ENCODE assay signal across 8 cellular contexts in the genomic region with DNA sequence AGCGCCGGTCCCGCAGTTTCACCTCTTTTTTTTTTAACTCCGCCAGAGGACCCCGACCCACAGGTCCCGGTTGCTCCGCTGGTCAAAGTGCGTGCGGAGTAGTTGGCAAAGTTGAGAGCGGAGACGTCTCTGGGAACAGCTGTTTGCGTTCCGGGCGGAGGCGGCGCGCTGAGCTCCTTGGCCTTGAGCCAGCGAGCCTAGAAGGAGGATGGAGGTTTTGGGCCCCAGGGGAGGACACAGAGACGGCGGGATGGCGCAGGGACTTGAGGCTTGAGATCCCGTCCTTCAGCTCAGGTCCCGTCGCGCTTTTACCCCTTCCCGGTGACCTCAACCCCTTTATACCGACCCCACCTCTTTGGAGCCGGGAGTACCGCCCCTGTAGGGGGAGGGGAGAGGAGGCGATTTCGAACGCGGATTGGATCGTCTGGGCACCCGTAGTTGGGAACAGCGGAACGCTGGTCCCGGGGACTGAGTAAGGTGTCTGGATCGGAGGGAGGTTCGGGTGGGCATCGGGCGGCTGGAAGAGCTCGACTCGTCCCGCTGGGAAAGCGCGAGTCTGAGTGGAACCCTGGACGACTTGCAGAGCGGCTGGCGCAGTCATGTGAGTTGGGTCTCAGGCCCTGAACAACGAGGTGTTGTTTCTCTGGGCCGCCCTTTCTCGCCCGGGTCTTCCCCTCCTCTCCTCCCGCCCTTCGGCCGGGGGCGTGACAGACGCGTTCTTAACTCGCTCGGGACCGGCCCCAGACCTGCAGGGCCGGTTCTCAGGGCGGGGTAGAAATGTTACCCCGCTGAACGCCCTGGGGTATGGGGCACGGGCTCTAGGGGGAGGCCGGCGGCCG. TPM values are rescaled to one million over a fixed set of nuclear protein-coding genes. Genes with fewer than 3 reads are reported as not detected.
DNase-seq lines count a peak whose midpoint lies in the region; ATAC-seq, FAIRE-seq and TF ChIP-seq lines count a peak whose summit lies in the region.

Gene WBP4 (plus strand): TSS at position 435 of the 839 bp plus-strand sequence. CDS start 165 bp downstream, at position 600.

- H3K27ac Mint-ChIP-seq in T-helper 1 cell treated with Interleukin-12 subunit alpha and Interleukin-12 subunit beta and Interleukin-4 antibody, amounts not matched to agents 30 μg/mL and 1 μg/mL, for 36 hours = peak within 1 kb of the TSS; percentile 98

- no peak for FAIRE-seq in urothelium cell line (lab: Jason Lieb, UNC)

- H3K4me3 Mint-ChIP-seq in T-helper 1 cell treated with Interleukin-12 subunit alpha and Interleukin-12 subunit beta and Interleukin-4 antibody, amounts not matched to agents 30 μg/mL and 1 μg/mL, for 36 hours = peak within 1 kb of the TSS; percentile 98

- H3K36me3 Mint-ChIP-seq in T-helper 1 cell treated with Interleukin-12 subunit alpha and Interleukin-12 subunit beta and Interleukin-4 antibody, amounts not matched to agents 30 μg/mL and 1 μg/mL, for 36 hours (ENCODE audit: low read depth) = peaks cover 16% of the 10 kb centered on the region

- H3K4me1 ChIP-seq in right cardiac atrium (ENCODE audit: control insufficient read depth, insufficient read depth, low read length) = peaks cover 6% of the 10 kb centered on the region

- peaks cover 40% of the 10 kb centered on the region for H3K4me1 Mint-ChIP-seq in T-helper 1 cell treated with Interleukin-12 subunit alpha and Interleukin-12 subunit beta and Interleukin-4 antibody, amounts not matched to agents 30 μg/mL and 1 μg/mL, for 36 hours (ENCODE audit: low read depth)

- no peaks in the 10 kb centered on the region for H3K27me3 Mint-ChIP-seq in T-helper 1 cell treated with Interleukin-12 subunit alpha and Interleukin-12 subunit beta and Interleukin-4 antibody, amounts not matched to agents 30 μg/mL and 1 μg/mL, for 36 hours (ENCODE audit: low read depth)

- H3K4me3 ChIP-seq in right cardiac atrium (ENCODE audit: low read length) = peak within 1 kb of the TSS; percentile 75

- intact Hi-C loops in right cardiac atrium (cut with DNase I) = loop anchor here in 1 of 4 donors (10.0 kb wide), 1 partner anchor 266 kb away; no protein-coding TSS in a partner anchor

- DNase-seq in NCI-H146 treated with DMSO at 0.1 percent for 48 hours (lab: John Stamatoyannopoulos, UW; ENCODE audit: unreplicated experiment) (peak; percentile 86), amygdala (lab: John Stamatoyannopoulos, UW) (peak; percentile 65 to 99 (median 93)), right cardiac atrium (peak; percentile 94 to 97 (median 96)), pulmonary artery endothelial cell (ENCODE audit: low read depth, low spot score) (peak; percentile 83), urothelium cell line (ENCODE audit: low spot score) (peak; percentile 82)

- under 1% methylated on average over 71 of the region's 71 CpGs for WGBS in right cardiac atrium

- H3K9me3 Mint-ChIP-seq in T-helper 1 cell treated with Interleukin-12 subunit alpha and Interleukin-12 subunit beta and Interleukin-4 antibody, amounts not matched to agents 30 μg/mL and 1 μg/mL, for 36 hours = no peaks in the 10 kb centered on the region

- peak; percentile 52 for TF ChIP-seq POLR2A in GM15510 (IDR thresholded peaks at IDR 0.05; ENCODE audit: borderline replicate concordance, extremely low read depth, insufficient read length)

- peak within 1 kb of the TSS; percentile 100 for H3K27ac ChIP-seq in right cardiac atrium (ENCODE audit: low read length)

- ATAC-seq in HG02870 (IDR thresholded peaks at IDR 0.05; ENCODE audit: unreplicated experiment) (peak; percentile 69), right cardiac atrium (peak; percentile 86 to 88)

- no peaks in the 10 kb centered on the region for H3K27me3 ChIP-seq in right cardiac atrium (ENCODE audit: control insufficient read depth, insufficient read depth)

- no peaks in the 10 kb centered on the region for H3K9me3 ChIP-seq in right cardiac atrium (ENCODE audit: control insufficient read depth, low read length)

RNA-seq across cellular contexts. Expression of gene WBP4, which starts in this region (rescaled TPM):
- total RNA-seq in right cardiac atrium (10 to 100 TPM; 16.6 to 18.6 (median 16.9) TPM), pulmonary artery endothelial cell (7.4 and 10.7 TPM in 2 replicates)
- polyA plus RNA-seq in right cardiac atrium = 21.0 TPM

Comparison
In these comparisons a context has a peak if more than half of its experiments do, and no peak if none do; other contexts are left out.
1. Peak in every context shown above with its lines: DNase-seq, ATAC-seq, H3K4me3 ChIP-seq and H3K27ac ChIP-seq.